ENCODE assay signal across 10 cellular contexts in the genomic region with DNA sequence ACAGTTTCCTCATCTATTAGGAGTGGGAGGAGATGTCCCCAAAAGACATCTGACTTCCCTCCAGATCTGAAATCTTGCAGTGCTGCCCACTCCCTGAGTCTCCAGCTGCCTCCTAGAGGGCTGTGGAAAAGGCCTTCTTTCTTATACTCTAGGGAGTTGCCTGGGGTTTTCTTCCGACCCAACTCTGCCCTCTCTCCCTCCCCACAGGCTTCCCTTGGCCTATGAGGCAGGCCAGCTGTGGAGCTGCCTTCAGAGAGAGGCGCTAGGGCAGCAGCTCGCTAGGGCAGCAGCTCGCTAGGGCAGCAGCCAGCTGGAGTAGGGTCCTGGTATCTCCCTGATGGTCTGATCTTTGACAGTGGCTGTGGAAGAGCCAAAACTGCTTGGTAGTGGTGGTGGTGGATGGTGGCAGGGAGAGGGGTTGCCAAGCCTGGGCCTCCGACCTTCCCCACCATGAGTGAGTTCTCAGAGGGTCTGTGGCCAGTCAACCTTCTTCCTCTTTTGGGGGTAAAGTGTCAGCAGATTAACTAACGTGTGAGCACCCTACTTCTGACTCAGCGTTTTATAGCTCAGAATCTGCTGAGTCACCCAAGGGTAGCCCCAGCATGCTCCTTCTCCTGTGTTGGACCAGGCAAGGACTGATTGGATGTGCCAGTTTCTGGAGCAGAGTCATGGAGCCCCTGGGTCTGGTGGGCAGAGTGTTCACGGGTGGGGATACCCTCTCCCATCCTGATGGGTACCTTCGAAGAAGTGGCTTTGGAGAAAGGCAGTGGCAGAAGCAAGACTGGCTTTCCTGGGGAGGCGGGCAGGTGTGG. TPM values are rescaled to one million over a fixed set of nuclear protein-coding genes. Genes with fewer than 3 reads are reported as not detected.
DNase-seq lines count a peak whose midpoint lies in the region; ATAC-seq lines count a peak whose summit lies in the region.
"Had no signal": no experiment of that assay in that cellular context is flagged by ENCODE, and none has a peak within 500 bp of the region (broad histone marks: within the 10 kb centered on the region; RNA-seq: fewer than 3 reads in every experiment).

No MANE protein-coding gene starts in this region.

- H3K4me1 Mint-ChIP-seq in activated T-cell treated with anti-CD3 and anti-CD28 coated beads, Interleukin-2, amount 50 U/mL, for 24 hours (ENCODE audit: low read depth): peaks cover 51% of the 10 kb centered on the region
- H3K4me1 Mint-ChIP-seq in immature natural killer cell: peaks cover 25 to 26% of the 10 kb centered on the region in 2 donors

- peaks cover 2% of the 10 kb centered on the region for H3K36me3 Mint-ChIP-seq in activated T-cell treated with anti-CD3 and anti-CD28 coated beads, Interleukin-2, amount 50 U/mL, for 24 hours (ENCODE audit: low read depth)
- H3K36me3 Mint-ChIP-seq in immature natural killer cell: no peaks in the 10 kb centered on the region

- no peaks in the 10 kb centered on the region for H3K9me3 Mint-ChIP-seq in activated T-cell treated with anti-CD3 and anti-CD28 coated beads, Interleukin-2, amount 50 U/mL, for 24 hours
- no peaks in the 10 kb centered on the region for H3K9me3 Mint-ChIP-seq in immature natural killer cell

- peak overlapping the region; percentile 99 for H3K27ac ChIP-seq in temporal lobe (ENCODE audit: low read depth, low read length)

- H3K4me3 Mint-ChIP-seq in activated T-cell treated with anti-CD3 and anti-CD28 coated beads, Interleukin-2, amount 50 U/mL, for 24 hours: peak overlapping the region; percentile 27
- H3K4me3 Mint-ChIP-seq in immature natural killer cell: peak overlapping the region in 4 of 5 donors; percentile 21 to 77 (median 43)

- DNase-seq in activated T-cell treated with anti-CD3 and anti-CD28 coated beads, Interleukin-2, amount 50 U/mL, for 24 hours: no peak
- DNase-seq in activated T-cell treated with anti-CD3 and anti-CD28 coated beads, Interleukin-2, amount 50 U/mL, for 1 hour: no peak
- DNase-seq in UCSD-AML1 (lab: John Stamatoyannopoulos, UW; ENCODE audit: unreplicated experiment) (peak; percentile 72), immature natural killer cell (no peak), amniotic stem cell (lab: John Stamatoyannopoulos, UW) (no peak), DMS79 (lab: John Stamatoyannopoulos, UW) (no peak)
- DNase-seq: cerebellar nuclear complex, DMS153 had no signal

- no peaks in the 10 kb centered on the region for H3K27me3 Mint-ChIP-seq in activated T-cell treated with anti-CD3 and anti-CD28 coated beads, Interleukin-2, amount 50 U/mL, for 24 hours
- H3K27me3 Mint-ChIP-seq in immature natural killer cell (ENCODE audit: low read depth in 3 of 3): peaks cover 2 to 16% (median 9%) of the 10 kb centered on the region in 3 donors

- H3K27ac Mint-ChIP-seq in activated T-cell treated with anti-CD3 and anti-CD28 coated beads, Interleukin-2, amount 50 U/mL, for 24 hours: peak overlapping the region; percentile 74
- no peak overlapping the region for H3K27ac Mint-ChIP-seq in immature natural killer cell

- ATAC-seq in HG03175 (IDR thresholded peaks at IDR 0.05; ENCODE audit: unreplicated experiment): no peak

RNA-seq across cellular contexts. Expression of gene SLC48A1, which starts 2.3 kb away (rescaled TPM):
- 1 to 10 TPM in 2 of 3 donors, under 1 TPM in 1; 0.54 to 5.6 (median 3.1) TPM for polyA plus RNA-seq in immature natural killer cell
- total RNA-seq in temporal lobe: 7.4 TPM

RNA-seq across cellular contexts. Expression of gene RAPGEF3, which starts 16.6 kb away (rescaled TPM):
- under 1 TPM in 1 of 3 donors, not detected in 2; 0.25 TPM for polyA plus RNA-seq in immature natural killer cell
- 6.9 TPM for total RNA-seq in temporal lobe

RNA-seq across cellular contexts. Expression of gene HDAC7, which starts 44.4 kb away (rescaled TPM):
- polyA plus RNA-seq in immature natural killer cell: 10 to 100 TPM in 2 of 3 donors, 1 to 10 TPM in 1; 5.9 to 29.1 (median 11.5) TPM
- 10.8 TPM for total RNA-seq in temporal lobe

RNA-seq across cellular contexts. Expression of gene ENDOU, which starts 50.0 kb away (rescaled TPM):
- not detected for polyA plus RNA-seq in immature natural killer cell
- not detected for total RNA-seq in temporal lobe
